In genomic region chr13:99908129-99908805, GRCh38 we compare ENCODE assay signal across 16 cellular contexts.
A peak's percentile ranks its signal among the peaks of the same experiment; 100 is the strongest.
DNase-seq lines count a peak whose midpoint lies in the region; ATAC-seq, FAIRE-seq and TF ChIP-seq lines count a peak whose summit lies in the region.
"Had no signal": no experiment of that assay in that cellular context is flagged by ENCODE, and none has a peak within 500 bp of the region (broad histone marks: within the 10 kb centered on the region; RNA-seq: fewer than 3 reads in every experiment).

No MANE protein-coding gene starts in this region.

- intact Hi-C loops in right lobe of liver (cut with DNase I) (no loop called here), ovary (cut with DNase I) (no loop called here)

- H3K4me1 ChIP-seq in right lobe of liver (peaks cover 0 to 28% (median 12%) of the 10 kb centered on the region in 4 donors), ovary (ENCODE audit: insufficient read depth) (no peaks in the 10 kb centered on the region), SJCRH30 (no peaks in the 10 kb centered on the region)

- H3K27me3 ChIP-seq in right lobe of liver (no peaks in the 10 kb centered on the region), ovary (no peaks in the 10 kb centered on the region), SJCRH30 (no peaks in the 10 kb centered on the region)

- ATAC-seq in right lobe of liver = peak; percentile 75 to 87 (median 82)
- ATAC-seq: activated CD8-positive, alpha-beta T cell treated with anti-CD3 and anti-CD28 coated beads, Interleukin-2, amount 10 ng/mL, durations not matched to agents 7 days and 5 days; naive thymus-derived CD8-positive, alpha-beta T cell; T-helper 17 cell had no signal

- peak overlapping the region in 1 of 3 donors; percentile 14 for H3K4me3 ChIP-seq in right lobe of liver
- no peak overlapping the region for H3K4me3 ChIP-seq in ovary
- no peak overlapping the region for H3K4me3 ChIP-seq in SJCRH30

- FAIRE-seq in H54 (lab: Jason Lieb, UNC) = peak; percentile 84
- FAIRE-seq: colon, keratinocyte had no signal

- no peaks in the 10 kb centered on the region for H3K36me3 ChIP-seq in right lobe of liver
- H3K36me3 ChIP-seq in ovary = no peaks in the 10 kb centered on the region
- H3K36me3 ChIP-seq in SJCRH30 = no peaks in the 10 kb centered on the region

- H3K9me3 ChIP-seq in right lobe of liver (no peaks in the 10 kb centered on the region), ovary (no peaks in the 10 kb centered on the region), SJCRH30 (replicated peaks) (no peaks in the 10 kb centered on the region)

- no peak for TF ChIP-seq CTCF in right lobe of liver (IDR thresholded peaks at IDR 0.05)
- no peak for TF ChIP-seq CTCF in ovary (IDR thresholded peaks at IDR 0.05)

- H3K27ac ChIP-seq in right lobe of liver (peak overlapping the region; percentile 7 to 82 (median 80)), ovary (no peak overlapping the region), SJCRH30 (no peak overlapping the region)

- no peak for TF ChIP-seq EP300 in ovary (IDR thresholded peaks at IDR 0.05)

- 42% methylated on average over 5 of the region's 5 CpGs for WGBS in right lobe of liver (ENCODE audit: insufficient coverage, low coverage, low lambda C conversion rate, missing lambda C conversion rate)
- WGBS in ovary, 3 donors = 58 to 63% (median 61%) methylated on average over 5 of the region's 5 CpGs

- DNase-seq in H54 (ENCODE audit: insufficient read length, low spot score) = no peak
- peak; percentile 38 to 50 for DNase-seq in NCI-H187 (lab: John Stamatoyannopoulos, UW)
- DNase-seq in SHP77 (lab: John Stamatoyannopoulos, UW) = peak; percentile 95 to 97
- peak; percentile 54 to 88 (median 80) for DNase-seq in right lobe of liver
- no peak for DNase-seq in activated gamma-delta T cell (lab: John Stamatoyannopoulos, UW)
- DNase-seq in ovary = no peak
- no peak for DNase-seq in SJCRH30
- no peak for DNase-seq in activated CD4-positive, alpha-beta T cell treated with anti-CD3 and anti-CD28 coated beads, Interleukin-2, amount 50 U/mL, for 48 hours
- DNase-seq: activated CD8-positive, alpha-beta T cell treated with anti-CD3 and anti-CD28 coated beads, Interleukin-2, amount 10 ng/mL, durations not matched to agents 7 days and 5 days; activated naive CD4-positive, alpha-beta T cell treated with anti-CD3 and anti-CD28 coated beads, Interleukin-2, amount 50 U/mL, for 16 hours; CD8-positive, alpha-beta memory T cell; IMR-90; naive thymus-derived CD8-positive, alpha-beta T cell; T-helper 17 cell had no signal

- TF ChIP-seq POLR2A in H54 (IDR thresholded peaks at IDR 0.05; ENCODE audit: low read depth, low read length) (no peak), right lobe of liver (IDR thresholded peaks at IDR 0.05) (no peak), ovary (IDR thresholded peaks at IDR 0.05) (no peak)

Comparison
In these comparisons a context has a peak if more than half of its experiments do, and no peak if none do; other contexts are left out.
1. DNase-seq: peak in NCI-H187 (2 of 2), SHP77 (2 of 2) and right lobe of liver (3 of 3); none in H54 (single experiment), activated gamma-delta T cell (single experiment), ovary (0 of 5), SJCRH30 (0 of 2) and activated CD4-positive, alpha-beta T cell treated with anti-CD3 and anti-CD28 coated beads, Interleukin-2, amount 50 U/mL, for 48 hours (0 of 2).
2. H3K27ac ChIP-seq: peak in right lobe of liver (3 of 3); none in ovary (0 of 2) and SJCRH30 (single experiment).